8 cellular contexts compared by ENCODE assay signal in the genomic region with DNA sequence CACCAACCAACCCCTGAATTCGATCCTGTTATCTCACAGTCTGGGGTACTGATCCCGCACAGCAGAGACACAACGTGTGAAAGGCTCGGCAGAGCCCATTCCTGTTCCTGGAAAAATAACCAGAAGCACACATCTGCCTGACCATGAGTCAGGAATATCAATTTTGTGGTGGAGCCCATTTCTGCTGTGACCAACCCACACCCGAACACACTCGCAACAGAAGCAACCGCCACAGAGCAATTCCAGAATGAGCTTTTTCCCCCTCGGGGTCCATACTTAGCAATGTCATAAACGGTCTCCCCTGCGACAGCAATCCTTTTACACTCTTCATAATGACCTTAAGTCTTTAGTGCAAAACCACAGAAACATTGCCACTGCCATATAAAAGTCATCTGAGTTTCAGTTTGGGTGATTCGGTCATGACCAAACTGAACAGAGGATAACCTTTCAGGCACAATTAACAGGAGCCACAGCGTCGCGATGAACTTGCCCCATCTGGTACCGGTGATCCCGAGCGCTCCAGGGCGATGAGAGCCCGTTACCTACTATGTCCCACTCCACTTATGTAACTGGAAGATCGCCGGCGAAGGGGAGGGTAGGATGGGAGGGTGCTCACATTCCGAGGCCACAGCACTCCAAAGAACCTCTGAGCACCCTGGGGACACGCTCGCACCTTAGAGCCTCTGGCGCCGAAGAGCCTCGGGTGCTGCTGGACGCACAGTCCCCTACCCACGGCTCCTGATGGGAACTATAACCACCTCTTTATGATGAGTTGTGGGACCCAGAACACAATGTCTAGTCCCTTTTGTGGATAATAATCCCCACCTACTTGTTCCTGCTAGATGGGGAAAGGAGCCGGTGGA. TPM values are rescaled to one million over a fixed set of nuclear protein-coding genes. Genes with fewer than 3 reads are reported as not detected.
DNase-seq lines count a peak whose midpoint lies in the region; ATAC-seq and TF ChIP-seq lines count a peak whose summit lies in the region.

No MANE protein-coding gene starts in this region.

- H3K9me3 ChIP-seq in upper lobe of right lung: no peaks in the 10 kb centered on the region

- H3K27me3 Mint-ChIP-seq in activated naive CD4-positive, alpha-beta T cell treated with anti-CD3 and anti-CD28 coated beads for 36 hours (ENCODE audit: low read depth): no peaks in the 10 kb centered on the region
- H3K27me3 Mint-ChIP-seq in mesothelial cell of epicardium (ENCODE audit: low read depth): peaks cover 3% of the 10 kb centered on the region

- H3K36me3 Mint-ChIP-seq in activated naive CD4-positive, alpha-beta T cell treated with anti-CD3 and anti-CD28 coated beads for 36 hours (ENCODE audit: low read depth): peaks cover 4% of the 10 kb centered on the region
- H3K36me3 Mint-ChIP-seq in mesothelial cell of epicardium: no peaks in the 10 kb centered on the region

- H3K4me1 Mint-ChIP-seq in activated naive CD4-positive, alpha-beta T cell treated with anti-CD3 and anti-CD28 coated beads for 36 hours (ENCODE audit: low read depth): peaks cover 57% of the 10 kb centered on the region
- H3K4me1 Mint-ChIP-seq in mesothelial cell of epicardium: peaks cover 44% of the 10 kb centered on the region

- H3K4me3 ChIP-seq in upper lobe of right lung: peak overlapping the region; percentile 60

- H3K4me1 ChIP-seq in upper lobe of right lung: peaks cover 9% of the 10 kb centered on the region

- peak overlapping the region; percentile 89 for H3K4me3 Mint-ChIP-seq in activated naive CD4-positive, alpha-beta T cell treated with anti-CD3 and anti-CD28 coated beads for 36 hours
- peak overlapping the region; percentile 76 for H3K4me3 Mint-ChIP-seq in mesothelial cell of epicardium

- H3K27ac Mint-ChIP-seq in activated naive CD4-positive, alpha-beta T cell treated with anti-CD3 and anti-CD28 coated beads for 36 hours: peak overlapping the region; percentile 94
- peak overlapping the region; percentile 89 for H3K27ac Mint-ChIP-seq in mesothelial cell of epicardium

- no peaks in the 10 kb centered on the region for H3K9me3 Mint-ChIP-seq in activated naive CD4-positive, alpha-beta T cell treated with anti-CD3 and anti-CD28 coated beads for 36 hours
- H3K9me3 Mint-ChIP-seq in mesothelial cell of epicardium: no peaks in the 10 kb centered on the region

- TF ChIP-seq CTCF in mesothelial cell of epicardium (IDR thresholded peaks at IDR 0.05; ENCODE audit: unreplicated experiment) (no peak), upper lobe of right lung (IDR thresholded peaks at IDR 0.05) (no peak)

- ATAC-seq in SK-N-SH treated with all-trans-retinoic acid at 6 μM for 48 hours (peak; percentile 31), upper lobe of right lung (peak; percentile 12)

- CTCF ChIA-PET in activated naive CD4-positive, alpha-beta T cell treated with anti-CD3 and anti-CD28 coated beads for 36 hours (lab: Charles Lee): interaction anchor here (1.3 kb wide), 1 partner anchor 41 kb away, joined by 5 read pairs; no protein-coding TSS in a partner anchor

- H3K36me3 ChIP-seq in upper lobe of right lung: no peaks in the 10 kb centered on the region

- peak; percentile 40 for DNase-seq in activated naive CD4-positive, alpha-beta T cell treated with anti-CD3 and anti-CD28 coated beads for 36 hours
- DNase-seq in activated naive CD4-positive, alpha-beta T cell treated with anti-CD3 and anti-CD28 coated beads, Interleukin-2, amount 50 U/mL, for 16 hours: no peak
- DNase-seq in effector CD8-positive, alpha-beta T cell (lab: John Stamatoyannopoulos, UW): peak; percentile 0
- DNase-seq in mesothelial cell of epicardium (ENCODE audit: low spot score in 2 of 2, unreplicated experiment in 2 of 2) (no peak), upper lobe of right lung (peak; percentile 64), NCI-H2107 treated with DMSO at 0.1 percent for 48 hours (lab: John Stamatoyannopoulos, UW; ENCODE audit: unreplicated experiment) (no peak), 8988T (no peak)

- H3K27ac ChIP-seq in upper lobe of right lung: peak overlapping the region; percentile 89

- intact Hi-C loops in activated naive CD4-positive, alpha-beta T cell treated with anti-CD3 and anti-CD28 coated beads for 36 hours (cut with micrococcal nuclease): loop anchor here (1.0 to 10.0 kb wide), 8 partner anchors 40 to 762 kb away; a partner anchor contains a TSS
- intact Hi-C loops in upper lobe of right lung (cut with DNase I): no loop called here

- no peaks in the 10 kb centered on the region for H3K27me3 ChIP-seq in upper lobe of right lung

TF ChIP-seq in SK-N-SH treated with all-trans-retinoic acid at 6 μM for 48 hours, 23 proteins besides CTCF, POLR2A, EP300 and RAD21 (continues in another document):
- TF ChIP-seq BACH2 (CRISPR knock-in tag; IDR thresholded peaks at IDR 0.05; ENCODE audit: borderline replicate concordance) (no peak), SNAI2 (CRISPR knock-in tag; IDR thresholded peaks at IDR 0.05) (no peak), TCF4 (CRISPR knock-in tag; IDR thresholded peaks at IDR 0.05; ENCODE audit: borderline replicate concordance) (no peak), ZFP3 (CRISPR knock-in tag; IDR thresholded peaks at IDR 0.05) (no peak), GLIS3 (CRISPR knock-in tag; IDR thresholded peaks at IDR 0.05) (no peak), OSR1 (CRISPR knock-in tag; IDR thresholded peaks at IDR 0.05) (no peak), ZFP30 (CRISPR knock-in tag; IDR thresholded peaks at IDR 0.05) (no peak), ARNTL (CRISPR knock-in tag; IDR thresholded peaks at IDR 0.05; ENCODE audit: borderline replicate concordance, low read depth) (no peak), ZNF565 (CRISPR knock-in tag; conservative IDR thresholded peaks at IDR 0.05; ENCODE audit: low read depth) (no peak), RARB (CRISPR knock-in tag; IDR thresholded peaks at IDR 0.05) (no peak), ZC3H10 (CRISPR knock-in tag; IDR thresholded peaks at IDR 0.05) (no peak), ISL1 (CRISPR knock-in tag; IDR thresholded peaks at IDR 0.05) (no peak), PPARA (CRISPR knock-in tag; IDR thresholded peaks at IDR 0.05; ENCODE audit: borderline replicate concordance) (no peak), ESRRG (CRISPR knock-in tag; IDR thresholded peaks at IDR 0.05) (no peak), ZNF70 (CRISPR knock-in tag; IDR thresholded peaks at IDR 0.05) (no peak)
- TF ChIP-seq, protein P1, sequence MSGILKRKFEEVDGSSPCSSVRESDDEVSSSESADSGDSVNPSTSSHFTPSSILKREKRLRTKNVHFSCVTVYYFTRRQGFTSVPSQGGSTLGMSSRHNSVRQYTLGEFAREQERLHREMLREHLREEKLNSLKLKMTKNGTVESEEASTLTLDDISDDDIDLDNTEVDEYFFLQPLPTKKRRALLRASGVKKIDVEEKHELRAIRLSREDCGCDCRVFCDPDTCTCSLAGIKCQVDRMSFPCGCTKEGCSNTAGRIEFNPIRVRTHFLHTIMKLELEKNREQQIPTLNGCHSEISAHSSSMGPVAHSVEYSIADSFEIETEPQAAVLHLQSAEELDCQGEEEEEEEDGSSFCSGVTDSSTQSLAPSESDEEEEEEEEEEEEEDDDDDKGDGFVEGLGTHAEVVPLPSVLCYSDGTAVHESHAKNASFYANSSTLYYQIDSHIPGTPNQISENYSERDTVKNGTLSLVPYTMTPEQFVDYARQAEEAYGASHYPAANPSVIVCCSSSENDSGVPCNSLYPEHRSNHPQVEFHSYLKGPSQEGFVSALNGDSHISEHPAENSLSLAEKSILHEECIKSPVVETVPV (CRISPR knock-in tag; IDR thresholded peaks at IDR 0.05): no peak
- TF ChIP-seq, protein P2, sequence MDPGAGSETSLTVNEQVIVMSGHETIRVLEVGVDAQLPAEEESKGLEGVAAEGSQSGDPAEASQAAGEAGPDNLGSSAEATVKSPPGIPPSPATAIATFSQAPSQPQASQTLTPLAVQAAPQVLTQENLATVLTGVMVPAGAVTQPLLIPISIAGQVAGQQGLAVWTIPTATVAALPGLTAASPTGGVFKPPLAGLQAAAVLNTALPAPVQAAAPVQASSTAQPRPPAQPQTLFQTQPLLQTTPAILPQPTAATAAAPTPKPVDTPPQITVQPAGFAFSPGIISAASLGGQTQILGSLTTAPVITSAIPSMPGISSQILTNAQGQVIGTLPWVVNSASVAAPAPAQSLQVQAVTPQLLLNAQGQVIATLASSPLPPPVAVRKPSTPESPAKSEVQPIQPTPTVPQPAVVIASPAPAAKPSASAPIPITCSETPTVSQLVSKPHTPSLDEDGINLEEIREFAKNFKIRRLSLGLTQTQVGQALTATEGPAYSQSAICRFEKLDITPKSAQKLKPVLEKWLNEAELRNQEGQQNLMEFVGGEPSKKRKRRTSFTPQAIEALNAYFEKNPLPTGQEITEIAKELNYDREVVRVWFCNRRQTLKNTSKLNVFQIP (CRISPR knock-in tag; IDR thresholded peaks at IDR 0.05; ENCODE audit: borderline replicate concordance, low read depth): no peak
- TF ChIP-seq, protein P3, sequence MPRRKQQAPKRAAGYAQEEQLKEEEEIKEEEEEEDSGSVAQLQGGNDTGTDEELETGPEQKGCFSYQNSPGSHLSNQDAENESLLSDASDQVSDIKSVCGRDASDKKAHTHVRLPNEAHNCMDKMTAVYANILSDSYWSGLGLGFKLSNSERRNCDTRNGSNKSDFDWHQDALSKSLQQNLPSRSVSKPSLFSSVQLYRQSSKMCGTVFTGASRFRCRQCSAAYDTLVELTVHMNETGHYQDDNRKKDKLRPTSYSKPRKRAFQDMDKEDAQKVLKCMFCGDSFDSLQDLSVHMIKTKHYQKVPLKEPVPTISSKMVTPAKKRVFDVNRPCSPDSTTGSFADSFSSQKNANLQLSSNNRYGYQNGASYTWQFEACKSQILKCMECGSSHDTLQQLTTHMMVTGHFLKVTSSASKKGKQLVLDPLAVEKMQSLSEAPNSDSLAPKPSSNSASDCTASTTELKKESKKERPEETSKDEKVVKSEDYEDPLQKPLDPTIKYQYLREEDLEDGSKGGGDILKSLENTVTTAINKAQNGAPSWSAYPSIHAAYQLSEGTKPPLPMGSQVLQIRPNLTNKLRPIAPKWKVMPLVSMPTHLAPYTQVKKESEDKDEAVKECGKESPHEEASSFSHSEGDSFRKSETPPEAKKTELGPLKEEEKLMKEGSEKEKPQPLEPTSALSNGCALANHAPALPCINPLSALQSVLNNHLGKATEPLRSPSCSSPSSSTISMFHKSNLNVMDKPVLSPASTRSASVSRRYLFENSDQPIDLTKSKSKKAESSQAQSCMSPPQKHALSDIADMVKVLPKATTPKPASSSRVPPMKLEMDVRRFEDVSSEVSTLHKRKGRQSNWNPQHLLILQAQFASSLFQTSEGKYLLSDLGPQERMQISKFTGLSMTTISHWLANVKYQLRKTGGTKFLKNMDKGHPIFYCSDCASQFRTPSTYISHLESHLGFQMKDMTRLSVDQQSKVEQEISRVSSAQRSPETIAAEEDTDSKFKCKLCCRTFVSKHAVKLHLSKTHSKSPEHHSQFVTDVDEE (CRISPR knock-in tag; IDR thresholded peaks at IDR 0.05): no peak

RNA-seq across cellular contexts. Expression of a gene that starts 1.1 kb away (rescaled TPM):
- 10 to 100 TPM; 47.1 to 50.2 TPM for total RNA-seq in activated naive CD4-positive, alpha-beta T cell treated with anti-CD3 and anti-CD28 coated beads for 36 hours
- total RNA-seq in mesothelial cell of epicardium: 49.4 to 57.8 TPM (median 56.2 TPM) in 3 replicates
- total RNA-seq in upper lobe of right lung: 58.6 TPM

RNA-seq across cellular contexts. Expression of a gene that starts 47.7 kb away (rescaled TPM):
- total RNA-seq in activated naive CD4-positive, alpha-beta T cell treated with anti-CD3 and anti-CD28 coated beads for 36 hours: not detected
- total RNA-seq in mesothelial cell of epicardium (not detected in 3 replicates), upper lobe of right lung (not detected)

Comparison
In these comparisons a context has a peak if more than half of its experiments do, and no peak if none do; other contexts are left out.
1. DNase-seq: peak in activated naive CD4-positive, alpha-beta T cell treated with anti-CD3 and anti-CD28 coated beads for 36 hours (single experiment), effector CD8-positive, alpha-beta T cell (single experiment) and upper lobe of right lung (single experiment); none in activated naive CD4-positive, alpha-beta T cell treated with anti-CD3 and anti-CD28 coated beads, Interleukin-2, amount 50 U/mL, for 16 hours (single experiment), mesothelial cell of epicardium (0 of 2), NCI-H2107 treated with DMSO at 0.1 percent for 48 hours (single experiment) and 8988T (single experiment).